Comparison of ENCODE assay signal across 28 cellular contexts in the genomic region with DNA sequence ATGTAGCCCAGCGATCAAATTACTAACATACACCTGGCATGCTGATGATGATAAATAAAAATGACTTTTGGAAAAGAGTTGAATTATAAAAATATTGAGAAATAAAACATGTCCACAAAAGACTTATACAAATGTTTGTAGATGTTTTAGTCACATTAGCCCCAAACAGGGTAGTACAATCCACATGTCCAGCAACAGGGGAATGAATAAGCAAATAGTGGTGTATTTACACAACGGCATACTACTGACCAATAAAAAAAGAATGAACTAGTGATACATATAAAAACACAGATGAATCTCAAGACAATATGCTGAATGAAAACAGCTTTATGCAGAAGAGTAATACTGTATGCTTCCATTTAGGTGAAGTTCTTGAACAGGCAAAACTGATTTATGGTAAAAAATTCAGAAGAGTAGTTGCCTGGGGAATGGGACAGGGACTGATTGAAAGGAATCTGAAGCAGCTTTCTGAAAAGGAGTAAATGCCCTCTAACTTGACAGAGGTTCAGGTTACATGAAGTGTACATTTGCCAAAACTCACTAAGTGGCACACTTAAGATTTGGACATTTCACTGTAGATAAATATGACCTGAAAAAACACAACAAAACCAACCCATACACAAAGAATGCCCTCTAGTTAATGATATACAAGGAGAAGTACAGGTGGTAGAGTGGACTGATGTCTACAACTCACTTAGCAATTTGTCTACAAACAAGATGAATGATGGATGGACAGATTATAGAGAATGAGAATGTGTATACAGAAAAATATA. TPM values are rescaled to one million over a fixed set of nuclear protein-coding genes. Genes with fewer than 3 reads are reported as not detected.
"Had no signal": no experiment of that assay in that cellular context is flagged by ENCODE, and none has a peak within 500 bp of the region (broad histone marks: within the 10 kb centered on the region; RNA-seq: fewer than 3 reads in every experiment).

No MANE protein-coding gene starts in this region.

- DNase-seq: dorsolateral prefrontal cortex; effector CD4-positive, alpha-beta T cell; endodermal cell; foreskin fibroblast; gastrocnemius medialis; head of caudate nucleus; kidney; left lung; naive thymus-derived CD4-positive, alpha-beta T cell; stimulated activated CD4-positive, alpha-beta T cell treated with anti-CD3 and anti-CD28 coated beads, Interleukin-12 subunit alpha, Interleukin-12 subunit beta, amount 100 ng/mL, for 4 hours; stimulated activated CD4-positive, alpha-beta T cell treated with anti-CD3 and anti-CD28 coated beads, Interleukin-1b, Interleukin-23, amount 100 ng/mL, for 48 hours; stimulated activated CD4-positive, alpha-beta T cell treated with anti-CD3 and anti-CD28 coated beads, Interleukin-4, amount 100 ng/mL, for 1 hour; stimulated activated CD8-positive, alpha-beta memory T cell treated with anti-CD3 and anti-CD28 coated beads, Interleukin-4, amount 100 ng/mL, for 48 hours; stimulated activated naive CD4-positive, alpha-beta T cell; stimulated activated naive CD8-positive, alpha-beta T cell treated with anti-CD3 and anti-CD28 coated beads, Interleukin-15, amount 100 ng/mL, for 72 hours; transverse colon; upper lobe of right lung had no signal

- FAIRE-seq: colon, kidney had no signal

- ATAC-seq: esophagus mucosa; gastrocnemius medialis; left lung; naive thymus-derived CD4-positive, alpha-beta T cell; sciatic nerve; stimulated activated naive CD8-positive, alpha-beta T cell treated with anti-CD3 and anti-CD28 coated beads, Interleukin-15, amount 100 ng/mL, for 72 hours; upper lobe of right lung had no signal

RNA-seq across cellular contexts. Expression of gene ACTL7A, which starts 35.4 kb away (rescaled TPM):
- total RNA-seq: dorsolateral prefrontal cortex; endodermal cell; esophagus mucosa; gastrocnemius medialis; glomerular endothelial cell; kidney; left lung; lung; mucosa of gallbladder; naive thymus-derived CD4-positive, alpha-beta T cell; osteoblast; progenitor cell of endocrine pancreas; sciatic nerve; smooth muscle cell; suprapubic skin; transverse colon; upper lobe of right lung; vagina had no signal

RNA-seq across cellular contexts. Expression of gene ACTL7B, which starts 41.7 kb away (rescaled TPM):
- total RNA-seq: endodermal cell, esophagus mucosa, gastrocnemius medialis, glomerular endothelial cell, kidney, left lung, lung, mucosa of gallbladder, osteoblast, smooth muscle cell, transverse colon, upper lobe of right lung, vagina had no signal
